Comparison of ENCODE assay signal across 1 cellular context in genomic region chr17:18314059-18314730, GRCh38.
TF ChIP-seq lines count a peak whose summit lies in the region.

No MANE protein-coding gene starts in this region.

TF ChIP-seq in HepG2, 621 proteins besides CTCF, POLR2A, EP300 and RAD21 (continued from another document and continues in another):
- TF ChIP-seq THAP9 (CRISPR knock-in tag; IDR thresholded peaks at IDR 0.05; ENCODE audit: borderline replicate concordance) = no peak
- no peak for TF ChIP-seq SNRNP70 (IDR thresholded peaks at IDR 0.05; ENCODE audit: low read depth, low read length)
- TF ChIP-seq SNAI1 (CRISPR knock-in tag; IDR thresholded peaks at IDR 0.05; ENCODE audit: borderline replicate concordance) = 0 out of 2 replicates have a peak, but pooled peaks have one; percentile 44
- no peak for TF ChIP-seq ZKSCAN1 (IDR thresholded peaks at IDR 0.05; ENCODE audit: low read length)
- no peak for TF ChIP-seq AKAP8 (CRISPR knock-in tag; IDR thresholded peaks at IDR 0.05)
- TF ChIP-seq CEBPG (CRISPR knock-in tag; IDR thresholded peaks at IDR 0.05) = no peak
- TF ChIP-seq ATAD3A (CRISPR knock-in tag; IDR thresholded peaks at IDR 0.05) = no peak
- TF ChIP-seq ZNF382 (CRISPR knock-in tag; IDR thresholded peaks at IDR 0.05; ENCODE audit: borderline replicate concordance) = no peak
- TF ChIP-seq SNAPC4 (CRISPR knock-in tag; IDR thresholded peaks at IDR 0.05) = 0 out of 2 replicates have a peak, but pooled peaks have one; percentile 47
- no peak for TF ChIP-seq ZNF3 (CRISPR knock-in tag; IDR thresholded peaks at IDR 0.05)
- TF ChIP-seq ZNF691 (CRISPR knock-in tag; IDR thresholded peaks at IDR 0.05; ENCODE audit: borderline replicate concordance, low read depth) = no peak
- no peak for TF ChIP-seq MBD4 (IDR thresholded peaks at IDR 0.05; ENCODE audit: borderline replicate concordance, low read length)
- TF ChIP-seq ZNF20 (CRISPR knock-in tag; IDR thresholded peaks at IDR 0.05) = 0 out of 2 replicates have a peak, but pooled peaks have one; percentile 13
- no peak for TF ChIP-seq STAT6 (CRISPR knock-in tag; IDR thresholded peaks at IDR 0.05; ENCODE audit: borderline replicate concordance)
- no peak for TF ChIP-seq BRF2 (CRISPR knock-in tag; IDR thresholded peaks at IDR 0.05)
- TF ChIP-seq ZNF160 (CRISPR knock-in tag; IDR thresholded peaks at IDR 0.05) = 0 out of 2 replicates have a peak, but pooled peaks have one; percentile 51
- TF ChIP-seq ZNF264 (CRISPR knock-in tag; IDR thresholded peaks at IDR 0.05) = no peak
- no peak for TF ChIP-seq ZUFSP (CRISPR knock-in tag; IDR thresholded peaks at IDR 0.05; ENCODE audit: borderline replicate concordance)
- TF ChIP-seq ZBTB3 (CRISPR knock-in tag; IDR thresholded peaks at IDR 0.05; ENCODE audit: borderline replicate concordance, low read depth) = no peak
- TF ChIP-seq HHEX (CRISPR knock-in tag; IDR thresholded peaks at IDR 0.05) = no peak
- no peak for TF ChIP-seq NBN (conservative IDR thresholded peaks at IDR 0.05)
- TF ChIP-seq GTF3A (CRISPR knock-in tag; conservative IDR thresholded peaks at IDR 0.05) = no peak
- TF ChIP-seq ELK4 (CRISPR knock-in tag; IDR thresholded peaks at IDR 0.05; ENCODE audit: borderline replicate concordance) = no peak
- TF ChIP-seq MED13 (CRISPR knock-in tag; IDR thresholded peaks at IDR 0.05) = no peak
- TF ChIP-seq NAIF1 (CRISPR knock-in tag; IDR thresholded peaks at IDR 0.05; ENCODE audit: borderline replicate concordance) = no peak
- no peak for TF ChIP-seq ZNF138 (CRISPR knock-in tag; IDR thresholded peaks at IDR 0.05; ENCODE audit: low read depth)
- TF ChIP-seq ZNF30 (CRISPR knock-in tag; IDR thresholded peaks at IDR 0.05) = 0 out of 2 replicates have a peak, but pooled peaks have one; percentile 79
- TF ChIP-seq ZNF142 (CRISPR knock-in tag; IDR thresholded peaks at IDR 0.05) = 0 out of 2 replicates have a peak, but pooled peaks have one; percentile 82
- TF ChIP-seq E2F2 (CRISPR knock-in tag; IDR thresholded peaks at IDR 0.05; ENCODE audit: borderline replicate concordance) = no peak; the same call in 1 of the 2 replicates
- TF ChIP-seq SIX4 (CRISPR knock-in tag; IDR thresholded peaks at IDR 0.05) = no peak
